In genomic region chr16:68382296-68382718, GRCh38 we compare ENCODE assay signal across 10 cellular contexts.
DNase-seq lines count a peak whose midpoint lies in the region; ATAC-seq and TF ChIP-seq lines count a peak whose summit lies in the region.
"Had no signal": no experiment of that assay in that cellular context is flagged by ENCODE, and none has a peak within 500 bp of the region (broad histone marks: within the 10 kb centered on the region; RNA-seq: fewer than 3 reads in every experiment).

No MANE protein-coding gene starts in this region.

- H3K36me3 ChIP-seq in OCI-LY7 (ENCODE audit: insufficient read depth, low read length) (no peaks in the 10 kb centered on the region), trophoblast cell (ENCODE audit: control insufficient read depth in 1 of 2, insufficient read depth in 2 of 2, low read length in 2 of 2) (no peaks in the 10 kb centered on the region)

- no peak overlapping the region for H2BK120ac ChIP-seq in trophoblast cell (ENCODE audit: insufficient read depth, low read length, poor library complexity)

- H3K27me3 Mint-ChIP-seq in glutamatergic neuron (ENCODE audit: unreplicated experiment) = peaks cover 3% of the 10 kb centered on the region

- H3K4me3 Mint-ChIP-seq in glutamatergic neuron (ENCODE audit: unreplicated experiment) = no peak overlapping the region
- H3K4me3 Mint-ChIP-seq: activated T-helper 1 cell treated with anti-CD3 and anti-CD28 coated beads, Interleukin-12 subunit alpha, Interleukin-12 subunit beta, Interleukin-2, Interleukin-4 antibody, amounts not matched to agents 30 ng/mL and 10 ng/mL and 1 ng/mL, durations not matched to agents 14 hours and 24 hours and 36 hours had no signal

- BruUV-seq in OCI-LY7 (replicated peaks; lab: Mats Ljungman, UMichigan) = no TSS peak

- intact Hi-C loops in OCI-LY7 (cut with micrococcal nuclease; ENCODE audit: unreplicated experiment) = no loop called here

- WGBS in trophoblast cell (ENCODE audit: extremely low coverage, insufficient coverage, insufficient read length) = no CpG with 5 or more reads among the region's 5 CpGs

- no peak overlapping the region for H4K8ac ChIP-seq in trophoblast cell (ENCODE audit: low read depth, low read length)

- peak; percentile 36 for ATAC-seq in GM18867 (IDR thresholded peaks at IDR 0.05; ENCODE audit: unreplicated experiment)

- TF ChIP-seq CTCF in AG10803 (conservative IDR thresholded peaks at IDR 0.05; ENCODE audit: low read length) (peak; percentile 11; the same call in 1 of the 2 replicates), OCI-LY7 (conservative IDR thresholded peaks at IDR 0.05; ENCODE audit: low read length) (peak; percentile 72), glutamatergic neuron (IDR thresholded peaks at IDR 0.05; ENCODE audit: partially characterized antibody, unreplicated experiment) (peak; percentile 62)

- CTCF ChIA-PET in OCI-LY7 (lab: Charles Lee; ENCODE audit: unreplicated experiment) = no interaction called here

- DNase-seq in AG10803 (ENCODE audit: low read depth) (no peak), OCI-LY7 (ENCODE audit: low spot score) (peak; percentile 65), glutamatergic neuron (no peak), trophoblast cell (no peak), nucleus accumbens (lab: John Stamatoyannopoulos, UW) (no peak), HPDE6-E6E7 (ENCODE audit: extremely low spot score) (no peak)
- DNase-seq in effector CD4-positive, alpha-beta T cell = no peak
- DNase-seq: IMR-90 had no signal

- H3K4me2 ChIP-seq in OCI-LY7 (ENCODE audit: low read length) = peak overlapping the region; percentile 43; the same call in 1 of the 2 replicates
- H3K4me2 ChIP-seq in trophoblast cell (ENCODE audit: low read length) = no peak overlapping the region

- no peaks in the 10 kb centered on the region for H3K9me3 ChIP-seq in OCI-LY7 (ENCODE audit: low read length)
- H3K9me3 ChIP-seq in trophoblast cell (ENCODE audit: insufficient read depth, low read depth, low read length) = peaks cover 3% of the 10 kb centered on the region

- peaks cover 35% of the 10 kb centered on the region for H3K4me1 Mint-ChIP-seq in glutamatergic neuron (ENCODE audit: low read depth, unreplicated experiment)

- H3K27me3 ChIP-seq in trophoblast cell (ENCODE audit: insufficient read depth, low read length) = no peaks in the 10 kb centered on the region

- no peak overlapping the region for H3K9ac ChIP-seq in trophoblast cell (ENCODE audit: low read length)

- H3K27ac ChIP-seq in OCI-LY7 (ENCODE audit: low read depth, low read length, poor library complexity, severe bottlenecking) (no peak overlapping the region), trophoblast cell (ENCODE audit: low read depth, low read length) (no peak overlapping the region)

- POLR2A ChIA-PET in OCI-LY7 (lab: Charles Lee) = interaction anchor here (0.6 to 1.4 kb wide), 2 partner anchors 12 to 97 kb away, joined by 5 read pairs; no protein-coding TSS in a partner anchor

- peaks cover 10% of the 10 kb centered on the region for H3K9me3 Mint-ChIP-seq in glutamatergic neuron (ENCODE audit: unreplicated experiment)
- H3K9me3 Mint-ChIP-seq: activated T-helper 1 cell treated with anti-CD3 and anti-CD28 coated beads, Interleukin-12 subunit alpha, Interleukin-12 subunit beta, Interleukin-2, Interleukin-4 antibody, amounts not matched to agents 30 ng/mL and 10 ng/mL and 1 ng/mL, durations not matched to agents 14 hours and 24 hours and 36 hours had no signal

- peaks cover 13% of the 10 kb centered on the region for H3K4me1 ChIP-seq in OCI-LY7 (ENCODE audit: insufficient read depth, low read length, poor library complexity, severe bottlenecking)
- peaks cover 22 to 24% of the 10 kb centered on the region in 2 experiments for H3K4me1 ChIP-seq in trophoblast cell (ENCODE audit: control insufficient read depth in 1 of 2, insufficient read depth in 2 of 2, low read length in 2 of 2)

- H2BK12ac ChIP-seq in trophoblast cell (ENCODE audit: low read length) = no peak overlapping the region

- H3K9me2 ChIP-seq in OCI-LY7 (ENCODE audit: insufficient read depth, low read length) = no peaks in the 10 kb centered on the region

- no peak overlapping the region for H3K14ac ChIP-seq in trophoblast cell (ENCODE audit: low read length)

- no peak overlapping the region for H4K12ac ChIP-seq in trophoblast cell (ENCODE audit: low read depth, low read length)

- no peak overlapping the region for H2AK5ac ChIP-seq in trophoblast cell (ENCODE audit: low read length)

- H3K79me1 ChIP-seq in trophoblast cell (ENCODE audit: low read length) = no peaks in the 10 kb centered on the region

- no peak overlapping the region for H3K27ac Mint-ChIP-seq in glutamatergic neuron (ENCODE audit: unreplicated experiment)
- H3K27ac Mint-ChIP-seq: activated T-helper 1 cell treated with anti-CD3 and anti-CD28 coated beads, Interleukin-12 subunit alpha, Interleukin-12 subunit beta, Interleukin-2, Interleukin-4 antibody, amounts not matched to agents 30 ng/mL and 10 ng/mL and 1 ng/mL, durations not matched to agents 14 hours and 24 hours and 36 hours had no signal

- H2AFZ ChIP-seq in OCI-LY7 (ENCODE audit: low read length) (no peak overlapping the region), trophoblast cell (ENCODE audit: insufficient read depth, low read length, poor library complexity) (no peak overlapping the region)

- H3K36me3 Mint-ChIP-seq in glutamatergic neuron (ENCODE audit: unreplicated experiment) = peaks cover 7% of the 10 kb centered on the region

- no peaks in the 10 kb centered on the region for H4K20me1 ChIP-seq in OCI-LY7 (ENCODE audit: insufficient read depth, low read length)

- H3K79me2 ChIP-seq in OCI-LY7 (ENCODE audit: insufficient read depth, low read depth, low read length) = no peaks in the 10 kb centered on the region
- H3K79me2 ChIP-seq in trophoblast cell (ENCODE audit: control insufficient read depth, insufficient read depth, low read length, poor library complexity) = no peaks in the 10 kb centered on the region

- H2BK5ac ChIP-seq in trophoblast cell (ENCODE audit: low read depth, low read length, poor library complexity) = no peak overlapping the region

- H3K4ac ChIP-seq in trophoblast cell (ENCODE audit: low read depth, low read length) = no peak overlapping the region

- no peak overlapping the region for H4K91ac ChIP-seq in trophoblast cell (ENCODE audit: low read depth, low read length)

- H3K4me3 ChIP-seq in AG10803 (ENCODE audit: low read length) (no peak overlapping the region), OCI-LY7 (ENCODE audit: low read depth, low read length, poor library complexity, severe bottlenecking) (no peak overlapping the region), trophoblast cell (ENCODE audit: low read depth, low read length) (no peak overlapping the region)

- no peak overlapping the region for H3K18ac ChIP-seq in trophoblast cell (ENCODE audit: low read length)

- H3K23ac ChIP-seq in trophoblast cell (ENCODE audit: low read length) = no peak overlapping the region

Comparison
In these comparisons a context has a peak if more than half of its experiments do, and no peak if none do; other contexts are left out.
1. CTCF ChIP-seq: peak in every context shown above with its lines; median percentile 72 in OCI-LY7; 62 in glutamatergic neuron; 11 in AG10803.